1 cellular context compared by ENCODE assay signal in the genomic region with DNA sequence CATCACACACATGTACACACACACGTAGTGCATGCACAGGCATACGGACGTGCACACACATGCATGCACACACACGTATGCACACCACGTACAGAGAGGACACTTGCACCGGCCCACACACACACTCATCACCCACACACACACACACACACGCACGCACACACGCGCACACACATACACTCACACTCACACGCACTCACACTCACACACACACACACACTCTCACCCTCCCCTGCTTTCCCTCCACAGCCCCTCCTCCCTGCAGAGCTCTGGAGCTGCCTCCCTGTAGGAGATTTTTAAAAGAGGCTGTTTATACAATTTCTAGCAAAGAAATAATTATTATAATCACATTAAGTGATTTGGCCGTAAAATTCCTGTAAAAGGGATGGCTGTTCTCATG.
TF ChIP-seq lines count a peak whose summit lies in the region.

No MANE protein-coding gene starts in this region.

TF ChIP-seq in HEK293, 187 proteins besides CTCF, POLR2A, EP300 and RAD21 (continued from another document):
- no peak for TF ChIP-seq GLI4 (tag by site-specific recombination; IDR thresholded peaks at IDR 0.05)
- TF ChIP-seq, protein P1, sequence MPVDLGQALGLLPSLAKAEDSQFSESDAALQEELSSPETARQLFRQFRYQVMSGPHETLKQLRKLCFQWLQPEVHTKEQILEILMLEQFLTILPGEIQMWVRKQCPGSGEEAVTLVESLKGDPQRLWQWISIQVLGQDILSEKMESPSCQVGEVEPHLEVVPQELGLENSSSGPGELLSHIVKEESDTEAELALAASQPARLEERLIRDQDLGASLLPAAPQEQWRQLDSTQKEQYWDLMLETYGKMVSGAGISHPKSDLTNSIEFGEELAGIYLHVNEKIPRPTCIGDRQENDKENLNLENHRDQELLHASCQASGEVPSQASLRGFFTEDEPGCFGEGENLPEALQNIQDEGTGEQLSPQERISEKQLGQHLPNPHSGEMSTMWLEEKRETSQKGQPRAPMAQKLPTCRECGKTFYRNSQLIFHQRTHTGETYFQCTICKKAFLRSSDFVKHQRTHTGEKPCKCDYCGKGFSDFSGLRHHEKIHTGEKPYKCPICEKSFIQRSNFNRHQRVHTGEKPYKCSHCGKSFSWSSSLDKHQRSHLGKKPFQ (tag by site-specific recombination; IDR thresholded peaks at IDR 0.05) = peak; percentile 26; the same call in 1 of the 2 replicates
- no peak for TF ChIP-seq ZNF561 (tag by site-specific recombination; IDR thresholded peaks at IDR 0.05; ENCODE audit: borderline replicate concordance)
- no peak for TF ChIP-seq ZNF571 (tag by site-specific recombination; IDR thresholded peaks at IDR 0.05)
- no peak for TF ChIP-seq SCRT1 (tag by site-specific recombination; IDR thresholded peaks at IDR 0.05; ENCODE audit: borderline replicate concordance)
- no peak for TF ChIP-seq ZNF843 (tag by site-specific recombination; IDR thresholded peaks at IDR 0.05)
- TF ChIP-seq, protein P2, sequence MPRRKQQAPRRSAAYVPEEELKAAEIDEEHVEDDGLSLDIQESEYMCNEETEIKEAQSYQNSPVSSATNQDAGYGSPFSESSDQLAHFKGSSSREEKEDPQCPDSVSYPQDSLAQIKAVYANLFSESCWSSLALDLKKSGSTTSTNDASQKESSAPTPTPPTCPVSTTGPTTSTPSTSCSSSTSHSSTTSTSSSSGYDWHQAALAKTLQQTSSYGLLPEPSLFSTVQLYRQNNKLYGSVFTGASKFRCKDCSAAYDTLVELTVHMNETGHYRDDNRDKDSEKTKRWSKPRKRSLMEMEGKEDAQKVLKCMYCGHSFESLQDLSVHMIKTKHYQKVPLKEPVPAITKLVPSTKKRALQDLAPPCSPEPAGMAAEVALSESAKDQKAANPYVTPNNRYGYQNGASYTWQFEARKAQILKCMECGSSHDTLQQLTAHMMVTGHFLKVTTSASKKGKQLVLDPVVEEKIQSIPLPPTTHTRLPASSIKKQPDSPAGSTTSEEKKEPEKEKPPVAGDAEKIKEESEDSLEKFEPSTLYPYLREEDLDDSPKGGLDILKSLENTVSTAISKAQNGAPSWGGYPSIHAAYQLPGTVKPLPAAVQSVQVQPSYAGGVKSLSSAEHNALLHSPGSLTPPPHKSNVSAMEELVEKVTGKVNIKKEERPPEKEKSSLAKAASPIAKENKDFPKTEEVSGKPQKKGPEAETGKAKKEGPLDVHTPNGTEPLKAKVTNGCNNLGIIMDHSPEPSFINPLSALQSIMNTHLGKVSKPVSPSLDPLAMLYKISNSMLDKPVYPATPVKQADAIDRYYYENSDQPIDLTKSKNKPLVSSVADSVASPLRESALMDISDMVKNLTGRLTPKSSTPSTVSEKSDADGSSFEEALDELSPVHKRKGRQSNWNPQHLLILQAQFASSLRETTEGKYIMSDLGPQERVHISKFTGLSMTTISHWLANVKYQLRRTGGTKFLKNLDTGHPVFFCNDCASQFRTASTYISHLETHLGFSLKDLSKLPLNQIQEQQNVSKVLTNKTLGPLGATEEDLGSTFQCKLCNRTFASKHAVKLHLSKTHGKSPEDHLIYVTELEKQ (tag by site-specific recombination; IDR thresholded peaks at IDR 0.05; ENCODE audit: borderline replicate concordance) = no peak
- no peak for TF ChIP-seq ZNF112 (tag by site-specific recombination; IDR thresholded peaks at IDR 0.05)
- TF ChIP-seq, protein P3, sequence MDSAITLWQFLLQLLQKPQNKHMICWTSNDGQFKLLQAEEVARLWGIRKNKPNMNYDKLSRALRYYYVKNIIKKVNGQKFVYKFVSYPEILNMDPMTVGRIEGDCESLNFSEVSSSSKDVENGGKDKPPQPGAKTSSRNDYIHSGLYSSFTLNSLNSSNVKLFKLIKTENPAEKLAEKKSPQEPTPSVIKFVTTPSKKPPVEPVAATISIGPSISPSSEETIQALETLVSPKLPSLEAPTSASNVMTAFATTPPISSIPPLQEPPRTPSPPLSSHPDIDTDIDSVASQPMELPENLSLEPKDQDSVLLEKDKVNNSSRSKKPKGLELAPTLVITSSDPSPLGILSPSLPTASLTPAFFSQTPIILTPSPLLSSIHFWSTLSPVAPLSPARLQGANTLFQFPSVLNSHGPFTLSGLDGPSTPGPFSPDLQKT (IDR thresholded peaks at IDR 0.05; ENCODE audit: borderline replicate concordance, low read depth, low read length) = no peak
- TF ChIP-seq ZNF521 (tag by site-specific recombination; IDR thresholded peaks at IDR 0.05) = no peak
- no peak for TF ChIP-seq ZNF791 (tag by site-specific recombination; IDR thresholded peaks at IDR 0.05)
- no peak for TF ChIP-seq ZSCAN30 (tag by site-specific recombination; IDR thresholded peaks at IDR 0.05)
